36 cellular contexts compared by ENCODE assay signal in genomic region chr20:47588158-47588557, GRCh38.
"Had no signal": no experiment of that assay in that cellular context is flagged by ENCODE, and none has a peak within 500 bp of the region (broad histone marks: within the 10 kb centered on the region; RNA-seq: fewer than 3 reads in every experiment).

No MANE protein-coding gene starts in this region.

- H3K4me3 Mint-ChIP-seq: activated CD4-positive, alpha-beta memory T cell treated with anti-CD3 and anti-CD28 coated beads for 36 hours; activated CD4-positive, alpha-beta T cell treated with anti-CD3 and anti-CD28 coated beads for 36 hours; activated CD4-positive, alpha-beta T cell treated with anti-CD3 and anti-CD28 coated beads, Interleukin-2, amount 10 ng/mL, durations not matched to agents 24 days and 14 days; activated CD8-positive, alpha-beta memory T cell treated with anti-CD3 and anti-CD28 coated beads, Interleukin-2, amount 10 ng/mL, durations not matched to agents 7 days and 5 days; activated CD8-positive, alpha-beta T cell treated with anti-CD3 and anti-CD28 coated beads, Interleukin-2, amount 10 ng/mL, durations not matched to agents 7 days and 5 days; activated naive CD8-positive, alpha-beta T cell; activated T-helper 17 cell treated with anti-CD3 and anti-CD28 coated beads, Interleukin-2, amount 50 U/mL, for 72 hours; T-helper 17 cell; T-helper 2 cell treated with Interferon-gamma antibody and Interleukin-4, amounts not matched to agents 5 μg/mL and 100 μg/mL, for 36 hours had no signal

- H3K27me3 Mint-ChIP-seq: activated CD4-positive, alpha-beta memory T cell treated with anti-CD3 and anti-CD28 coated beads for 36 hours; activated CD4-positive, alpha-beta T cell treated with anti-CD3 and anti-CD28 coated beads for 36 hours; activated CD4-positive, alpha-beta T cell treated with anti-CD3 and anti-CD28 coated beads, Interleukin-2, amount 10 ng/mL, durations not matched to agents 24 days and 14 days; activated CD8-positive, alpha-beta memory T cell treated with anti-CD3 and anti-CD28 coated beads, Interleukin-2, amount 10 ng/mL, durations not matched to agents 7 days and 5 days; activated naive CD8-positive, alpha-beta T cell; activated T-helper 17 cell treated with anti-CD3 and anti-CD28 coated beads, Interleukin-2, amount 50 U/mL, for 72 hours; T-helper 17 cell had no signal

- H3K27me3 ChIP-seq: brain microvascular endothelial cell, esophagus squamous epithelium, gastroesophageal sphincter, heart right ventricle had no signal

- H3K4me3 ChIP-seq: esophagus squamous epithelium, gastroesophageal sphincter, heart right ventricle had no signal

- ATAC-seq: activated CD4-positive, alpha-beta T cell treated with anti-CD3 and anti-CD28 coated beads for 36 hours; activated CD8-positive, alpha-beta memory T cell treated with anti-CD3 and anti-CD28 coated beads, Interleukin-2, amount 10 ng/mL, durations not matched to agents 7 days and 5 days; activated CD8-positive, alpha-beta T cell treated with anti-CD3 and anti-CD28 coated beads, Interleukin-2, amount 10 ng/mL, durations not matched to agents 7 days and 5 days; activated T-helper 17 cell treated with anti-CD3 and anti-CD28 coated beads, Interleukin-2, amount 50 U/mL, for 72 hours; gastroesophageal sphincter; heart right ventricle; T-helper 17 cell had no signal

- DNase-seq: activated CD4-positive, alpha-beta memory T cell treated with anti-CD3 and anti-CD28 coated beads for 36 hours; activated CD4-positive, alpha-beta T cell treated with anti-CD3 and anti-CD28 coated beads for 36 hours; activated CD4-positive, alpha-beta T cell treated with anti-CD3 and anti-CD28 coated beads, Interleukin-2, amount 10 ng/mL, durations not matched to agents 24 days and 14 days; activated CD4-positive, CD25-positive, alpha-beta regulatory T cell; activated CD4-positive, CD25-positive, alpha-beta regulatory T cell treated with anti-CD3 and anti-CD28 coated beads, Interleukin-2, amount 50 U/mL, for 72 hours; activated CD8-positive, alpha-beta memory T cell treated with anti-CD3 and anti-CD28 coated beads, Interleukin-2, amount 10 ng/mL, durations not matched to agents 7 days and 5 days; activated CD8-positive, alpha-beta memory T cell treated with anti-CD3 and anti-CD28 coated beads, Interleukin-2, amount 50 U/mL, for 4 hours; activated CD8-positive, alpha-beta T cell treated with anti-CD3 and anti-CD28 coated beads, Interleukin-2, amount 10 ng/mL, durations not matched to agents 7 days and 5 days; activated effector memory CD4-positive, alpha-beta T cell treated with Interleukin-2 at 50 U/mL for 16 hours; activated gamma-delta T cell treated with Interleukin-2 at 50 U/mL for 16 hours; activated naive CD4-positive, alpha-beta T cell treated with anti-CD3 and anti-CD28 coated beads, Interleukin-2, amount 50 U/mL, for 16 hours; activated naive CD4-positive, alpha-beta T cell treated with Interleukin-2 at 50 U/mL for 16 hours; activated T-cell treated with anti-CD3 and anti-CD28 coated beads, Interleukin-2, amount 50 U/mL, for 1 hour; amniotic stem cell; anterior cingulate cortex; brain microvascular endothelial cell; cortex of kidney; dermis blood vessel endothelial cell; effector CD4-positive, alpha-beta T cell; esophagus squamous epithelium; foreskin melanocyte; heart right ventricle; T-helper 1 cell; T-helper 17 cell; T1000; WERI-Rb-1 had no signal

- H3K27ac Mint-ChIP-seq: activated CD4-positive, alpha-beta memory T cell treated with anti-CD3 and anti-CD28 coated beads for 36 hours; activated CD4-positive, alpha-beta T cell treated with anti-CD3 and anti-CD28 coated beads for 36 hours; activated CD4-positive, alpha-beta T cell treated with anti-CD3 and anti-CD28 coated beads, Interleukin-2, amount 10 ng/mL, durations not matched to agents 24 days and 14 days; activated CD8-positive, alpha-beta memory T cell treated with anti-CD3 and anti-CD28 coated beads, Interleukin-2, amount 10 ng/mL, durations not matched to agents 7 days and 5 days; activated CD8-positive, alpha-beta T cell treated with anti-CD3 and anti-CD28 coated beads, Interleukin-2, amount 10 ng/mL, durations not matched to agents 7 days and 5 days; activated T-helper 17 cell treated with anti-CD3 and anti-CD28 coated beads, Interleukin-2, amount 50 U/mL, for 72 hours; T-helper 2 cell treated with Interferon-gamma antibody and Interleukin-4, amounts not matched to agents 5 μg/mL and 100 μg/mL, for 36 hours had no signal

- FAIRE-seq: astrocyte, bronchial epithelial cell, colon, endometrium, endothelial cell of umbilical vein had no signal

- H3K9me3 Mint-ChIP-seq: activated CD4-positive, alpha-beta memory T cell treated with anti-CD3 and anti-CD28 coated beads for 36 hours; activated CD4-positive, alpha-beta T cell treated with anti-CD3 and anti-CD28 coated beads, Interleukin-2, amount 10 ng/mL, durations not matched to agents 24 days and 14 days; activated T-helper 17 cell treated with anti-CD3 and anti-CD28 coated beads, Interleukin-2, amount 50 U/mL, for 72 hours; T-helper 2 cell treated with Interferon-gamma antibody and Interleukin-4, amounts not matched to agents 5 μg/mL and 100 μg/mL, for 36 hours had no signal

- H3K9me3 ChIP-seq: esophagus squamous epithelium, gastroesophageal sphincter, heart right ventricle had no signal

- H3K27ac ChIP-seq: brain microvascular endothelial cell, epithelial cell of prostate, esophagus squamous epithelium, gastroesophageal sphincter, heart right ventricle, WERI-Rb-1 had no signal

- H3K36me3 ChIP-seq: gastroesophageal sphincter, WERI-Rb-1 had no signal
